In genomic region chr12:46904406-46905240, GRCh38 we compare ENCODE assay signal across 28 cellular contexts.
DNase-seq lines count a peak whose midpoint lies in the region; TF ChIP-seq lines count a peak whose summit lies in the region.
"Had no signal": no experiment of that assay in that cellular context is flagged by ENCODE, and none has a peak within 500 bp of the region (broad histone marks: within the 10 kb centered on the region; RNA-seq: fewer than 3 reads in every experiment).

No MANE protein-coding gene starts in this region.

- H3K36me3 Mint-ChIP-seq in MCF 10A (ENCODE audit: insufficient read depth, unreplicated experiment) = no peaks in the 10 kb centered on the region
- no peaks in the 10 kb centered on the region for H3K36me3 Mint-ChIP-seq in nephron (ENCODE audit: low read depth)
- H3K36me3 Mint-ChIP-seq: activated naive CD4-positive, alpha-beta T cell treated with anti-CD3 and anti-CD28 coated beads, Interleukin-2, amount 10 ng/mL, durations not matched to agents 7 days and 5 days; CD8-positive, alpha-beta T cell had no signal

- H3K27ac Mint-ChIP-seq in MCF 10A (ENCODE audit: low read depth, unreplicated experiment) (peak overlapping the region; percentile 50), nephron (peak overlapping the region in 2 of 3 experiments; percentile 51 to 63)
- H3K27ac Mint-ChIP-seq: activated CD4-positive, alpha-beta T cell treated with anti-CD3 and anti-CD28 coated beads, Interleukin-2, amount 10 ng/mL, durations not matched to agents 24 days and 14 days; activated naive CD4-positive, alpha-beta T cell treated with anti-CD3 and anti-CD28 coated beads, Interleukin-2, amount 10 ng/mL, durations not matched to agents 7 days and 5 days; CD8-positive, alpha-beta T cell; natural killer cell treated with Interleukin-12 subunit alpha and Interleukin-12 subunit beta and Interleukin-15 and Interleukin-18, amount 100 ng/mL, for 72 hours; T-helper 1 cell treated with Interleukin-12 subunit alpha and Interleukin-12 subunit beta and Interleukin-4 antibody, amounts not matched to agents 30 μg/mL and 1 μg/mL, for 36 hours had no signal

- WGBS in spleen, 5 donors = 83 to 93% (median 88%) methylated on average over 12 of the region's 12 CpGs

- CTCF ChIA-PET in MCF 10A (lab: Yijun Ruan, JAX) = interaction anchor here (0.6 kb wide), 1 partner anchor 595 kb away, joined by 3 read pairs; no protein-coding TSS in a partner anchor

- H3K4me1 Mint-ChIP-seq in MCF 10A (ENCODE audit: insufficient read depth, unreplicated experiment) (peaks cover 18% of the 10 kb centered on the region), nephron (peaks cover 16% of the 10 kb centered on the region)
- H3K4me1 Mint-ChIP-seq: activated naive CD4-positive, alpha-beta T cell treated with anti-CD3 and anti-CD28 coated beads, Interleukin-2, amount 10 ng/mL, durations not matched to agents 7 days and 5 days had no signal

- H3K27me3 Mint-ChIP-seq in MCF 10A (ENCODE audit: insufficient read depth, unreplicated experiment) (no peaks in the 10 kb centered on the region), nephron (ENCODE audit: low read depth) (no peaks in the 10 kb centered on the region)

- H3K9me3 ChIP-seq in breast epithelium (no peaks in the 10 kb centered on the region), spleen (peaks cover 0 to 7% (median under 1%) of the 10 kb centered on the region in 8 donors)
- H3K9me3 ChIP-seq: left lung, sigmoid colon, upper lobe of left lung had no signal

- H3K9me3 Mint-ChIP-seq in MCF 10A (ENCODE audit: unreplicated experiment) = no peaks in the 10 kb centered on the region
- H3K9me3 Mint-ChIP-seq in nephron = peaks cover 4% of the 10 kb centered on the region
- H3K9me3 Mint-ChIP-seq: activated naive CD4-positive, alpha-beta T cell treated with anti-CD3 and anti-CD28 coated beads, Interleukin-2, amount 10 ng/mL, durations not matched to agents 7 days and 5 days; natural killer cell treated with Interleukin-12 subunit alpha and Interleukin-12 subunit beta and Interleukin-15 and Interleukin-18, amount 100 ng/mL, for 72 hours had no signal

- H3K27me3 ChIP-seq in breast epithelium = no peaks in the 10 kb centered on the region
- H3K27me3 ChIP-seq in spleen (replicated peaks in 1 of 7) = no peaks in the 10 kb centered on the region
- H3K27me3 ChIP-seq: left lung, sigmoid colon, stomach, upper lobe of left lung had no signal

- TF ChIP-seq CTCF in MCF 10A (IDR thresholded peaks at IDR 0.05; ENCODE audit: unreplicated experiment) (no peak), breast epithelium (IDR thresholded peaks at IDR 0.05) (no peak), nephron (IDR thresholded peaks at IDR 0.05; ENCODE audit: unreplicated experiment in 3 of 3) (no peak), spleen (IDR thresholded peaks at IDR 0.05 in 8 of 11, conservative IDR thresholded peaks at IDR 0.05 in 3 of 11) (no peak)

- no TSS peak for BruUV-seq in MCF 10A (replicated peaks; lab: Mats Ljungman, UMichigan)

- H3K4me3 Mint-ChIP-seq in MCF 10A (ENCODE audit: unreplicated experiment) (no peak overlapping the region), nephron (no peak overlapping the region)
- H3K4me3 Mint-ChIP-seq: activated CD4-positive, alpha-beta T cell treated with anti-CD3 and anti-CD28 coated beads, Interleukin-2, amount 10 ng/mL, durations not matched to agents 24 days and 14 days; activated naive CD4-positive, alpha-beta T cell treated with anti-CD3 and anti-CD28 coated beads, Interleukin-2, amount 10 ng/mL, durations not matched to agents 7 days and 5 days; CD8-positive, alpha-beta T cell; natural killer cell treated with Interleukin-12 subunit alpha and Interleukin-12 subunit beta and Interleukin-15 and Interleukin-18, amount 100 ng/mL, for 72 hours; T-helper 1 cell treated with Interleukin-12 subunit alpha and Interleukin-12 subunit beta and Interleukin-4 antibody, amounts not matched to agents 30 μg/mL and 1 μg/mL, for 36 hours had no signal

- POLR2A ChIA-PET in MCF 10A (lab: Yijun Ruan, JAX) = interaction anchor here (1.3 kb wide), 1 partner anchor 31 kb away, joined by 3 read pairs; no protein-coding TSS in a partner anchor

- no peaks in the 10 kb centered on the region for H3K4me1 ChIP-seq in breast epithelium
- no peaks in the 10 kb centered on the region for H3K4me1 ChIP-seq in spleen
- H3K4me1 ChIP-seq: left lung, sigmoid colon, stomach had no signal

- intact Hi-C loops in MCF 10A (cut with micrococcal nuclease) (no loop called here), breast epithelium (cut with DNase I; ENCODE audit: low total_unique reads) (no loop called here), spleen (cut with DNase I; ENCODE audit: low total_unique reads) (no loop called here)

- H3K27ac ChIP-seq in breast epithelium = peak overlapping the region in 1 of 2 donors; percentile 38
- no peak overlapping the region for H3K27ac ChIP-seq in spleen
- H3K27ac ChIP-seq: 22Rv1, left lung, sigmoid colon, stomach, upper lobe of left lung, VCaP had no signal

- H3K36me3 ChIP-seq in breast epithelium = no peaks in the 10 kb centered on the region
- H3K36me3 ChIP-seq in spleen = no peaks in the 10 kb centered on the region
- H3K36me3 ChIP-seq: left lung, sigmoid colon, stomach, upper lobe of left lung had no signal

- DNase-seq in MCF 10A (ENCODE audit: unreplicated experiment) = no peak
- no peak for DNase-seq in breast epithelium (ENCODE audit: low spot score in 2 of 2)
- DNase-seq in fibroblast of gingiva (ENCODE audit: low read depth) = peak; percentile 22
- no peak for DNase-seq in spleen
- DNase-seq in SKM-1 treated with dmso at 0.1 percent for 144 hours (lab: John Stamatoyannopoulos, UW; ENCODE audit: unreplicated experiment) = no peak
- no peak for DNase-seq in D341Med (ENCODE audit: low spot score)
- no peak for DNase-seq in iPS-NIHi7 (ENCODE audit: extremely low spot score)
- DNase-seq: activated CD4-positive, alpha-beta T cell treated with anti-CD3 and anti-CD28 coated beads, Interleukin-2, amount 10 ng/mL, durations not matched to agents 24 days and 14 days; activated naive CD4-positive, alpha-beta T cell treated with anti-CD3 and anti-CD28 coated beads, Interleukin-2, amount 10 ng/mL, durations not matched to agents 7 days and 5 days; activated T-cell treated with anti-CD3 and anti-CD28 coated beads, Interleukin-2, amount 50 U/mL, for 48 hours; AML-193; CD8-positive, alpha-beta T cell; dermis blood vessel endothelial cell; GF-D8; left lung; NCI-H1417; NCI-H2081 treated with DMSO at 0.1 percent for 48 hours; NCI-H446; OCI-M1; sigmoid colon; stimulated activated CD8-positive, alpha-beta memory T cell treated with anti-CD3 and anti-CD28 coated beads, Interleukin-4, amount 100 ng/mL, for 48 hours; stomach had no signal

- TF ChIP-seq POLR2A in breast epithelium (IDR thresholded peaks at IDR 0.05) (no peak), spleen (IDR thresholded peaks at IDR 0.05) (no peak)

- H3K4me3 ChIP-seq in breast epithelium = peak overlapping the region in 1 of 3 donors; percentile 34
- no peak overlapping the region for H3K4me3 ChIP-seq in spleen
- H3K4me3 ChIP-seq: left lung, sigmoid colon, stomach, upper lobe of left lung had no signal
